33 cellular contexts compared by ENCODE assay signal in genomic region chr1:81030441-81030840, GRCh38.
"Had no signal": no experiment of that assay in that cellular context is flagged by ENCODE, and none has a peak within 500 bp of the region (broad histone marks: within the 10 kb centered on the region; RNA-seq: fewer than 3 reads in every experiment).

No MANE protein-coding gene starts in this region.

- H3K27me3 ChIP-seq: MG63 had no signal

- H3K36me3 ChIP-seq: MG63 had no signal

- H3K9me3 ChIP-seq: MG63 had no signal

- H3K4me3 ChIP-seq: MG63 had no signal

- DNase-seq: Karpas-422, Kasumi-1, MG63, MM.1S, MV-4-11, NCI-H1048, NCI-H1092, NCI-H1092 treated with DMSO at 0.1 percent for 48 hours, NCI-H1105, NCI-H1105 treated with DMSO at 0.1 percent for 48 hours, NCI-H1436, NCI-H1436 treated with DMSO at 0.1 percent for 48 hours, NCI-H146, NCI-H1694, NCI-H1694 treated with DMSO at 0.1 percent for 48 hours, NCI-H187, NCI-H187 treated with DMSO at 0.1 percent for 48 hours, NCI-H1930, NCI-H2029, NCI-H2029 treated with DMSO at 0.1 percent for 48 hours, NCI-H2081, NCI-H2081 treated with DMSO at 0.1 percent for 48 hours, NCI-H2107, NCI-H2171, NCI-H2171 treated with DMSO at 0.1 percent for 48 hours, NCI-H2227 treated with DMSO at 0.1 percent for 48 hours, NCI-H226, NCI-H345, NCI-H446 treated with DMSO at 0.1 percent for 48 hours, NCI-H510A, NCI-H510A treated with DMSO at 0.1 percent for 48 hours, NCI-H524, NCI-H524 treated with DMSO at 0.1 percent for 48 hours had no signal
